Comparison of ENCODE assay signal across 9 cellular contexts in the genomic region with DNA sequence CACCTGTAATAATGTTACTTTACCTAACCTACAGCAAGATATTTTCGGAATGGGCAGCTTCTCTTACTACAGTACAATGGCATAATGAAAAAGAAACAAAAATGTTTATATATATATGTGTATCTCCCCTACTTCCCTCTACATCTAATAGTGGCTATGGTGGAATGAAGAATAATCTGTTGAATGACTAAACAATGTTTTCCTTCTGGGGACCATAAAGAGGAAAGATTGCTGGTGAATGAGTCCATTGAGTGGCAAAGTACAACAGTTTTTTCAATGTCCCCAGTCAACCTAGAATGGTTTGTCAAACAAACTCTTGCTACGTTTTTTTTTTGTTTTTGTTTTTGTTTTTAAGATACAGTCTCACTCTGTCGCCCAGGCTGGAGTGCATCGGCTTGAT.
"Had no signal": no experiment of that assay in that cellular context is flagged by ENCODE, and none has a peak within 500 bp of the region (broad histone marks: within the 10 kb centered on the region; RNA-seq: fewer than 3 reads in every experiment).

No MANE protein-coding gene starts in this region.

- H3K9me3 ChIP-seq: HAP-1 had no signal

- ATAC-seq: GM23338, HCT116 had no signal

- H3K4me3 ChIP-seq: GM23248, GM23338, HAP-1 had no signal

- H3K4me1 ChIP-seq: HAP-1 had no signal

- H3K27ac ChIP-seq: GM23248 had no signal

- H3K36me3 ChIP-seq: HAP-1 had no signal

- H3K4me2 ChIP-seq: GM23338 had no signal

- H2AFZ ChIP-seq: GM23248, GM23338 had no signal

- DNase-seq: GM23248, GOT3, H7, H9, HCEC 1CT, HFFc6 had no signal
